In genomic region chr1:31715097-31715872, GRCh38 we compare ENCODE assay signal across 1 cellular context.
TF ChIP-seq lines count a peak whose summit lies in the region.

No MANE protein-coding gene starts in this region.

TF ChIP-seq in HEK293, 187 proteins besides CTCF, POLR2A, EP300 and RAD21 (continued from another document):
- TF ChIP-seq, protein P1, sequence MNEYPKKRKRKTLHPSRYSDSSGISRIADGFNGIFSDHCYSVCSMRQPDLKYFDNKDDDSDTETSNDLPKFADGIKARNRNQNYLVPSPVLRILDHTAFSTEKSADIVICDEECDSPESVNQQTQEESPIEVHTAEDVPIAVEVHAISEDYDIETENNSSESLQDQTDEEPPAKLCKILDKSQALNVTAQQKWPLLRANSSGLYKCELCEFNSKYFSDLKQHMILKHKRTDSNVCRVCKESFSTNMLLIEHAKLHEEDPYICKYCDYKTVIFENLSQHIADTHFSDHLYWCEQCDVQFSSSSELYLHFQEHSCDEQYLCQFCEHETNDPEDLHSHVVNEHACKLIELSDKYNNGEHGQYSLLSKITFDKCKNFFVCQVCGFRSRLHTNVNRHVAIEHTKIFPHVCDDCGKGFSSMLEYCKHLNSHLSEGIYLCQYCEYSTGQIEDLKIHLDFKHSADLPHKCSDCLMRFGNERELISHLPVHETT (tag by site-specific recombination; IDR thresholded peaks at IDR 0.05) = no peak
- TF ChIP-seq BCL6B (tag by site-specific recombination; IDR thresholded peaks at IDR 0.05) (no peak), WT1 (tag by site-specific recombination; IDR thresholded peaks at IDR 0.05) (no peak), ZNF768 (tag by site-specific recombination; IDR thresholded peaks at IDR 0.05) (no peak), ZNF521 (tag by site-specific recombination; IDR thresholded peaks at IDR 0.05) (no peak), ZFHX2 (tag by site-specific recombination; conservative IDR thresholded peaks at IDR 0.05) (peak; percentile 22; the same call in 1 of the 2 replicates), KLF8 (tag by site-specific recombination; IDR thresholded peaks at IDR 0.05) (no peak), ATF2 (tag by site-specific recombination; IDR thresholded peaks at IDR 0.05; ENCODE audit: low read depth) (no peak), ZBTB26 (tag by site-specific recombination; optimal IDR thresholded peaks at IDR 0.05) (peak; percentile 14), ZEB2 (tag by site-specific recombination; IDR thresholded peaks at IDR 0.05) (no peak), ZNF624 (tag by site-specific recombination; IDR thresholded peaks at IDR 0.05) (no peak), ZNF292 (tag by site-specific recombination; IDR thresholded peaks at IDR 0.05; ENCODE audit: borderline replicate concordance, low read depth) (no peak), ZNF777 (tag by site-specific recombination; IDR thresholded peaks at IDR 0.05; ENCODE audit: borderline replicate concordance) (no peak)
